24 cellular contexts compared by ENCODE assay signal in the genomic region with DNA sequence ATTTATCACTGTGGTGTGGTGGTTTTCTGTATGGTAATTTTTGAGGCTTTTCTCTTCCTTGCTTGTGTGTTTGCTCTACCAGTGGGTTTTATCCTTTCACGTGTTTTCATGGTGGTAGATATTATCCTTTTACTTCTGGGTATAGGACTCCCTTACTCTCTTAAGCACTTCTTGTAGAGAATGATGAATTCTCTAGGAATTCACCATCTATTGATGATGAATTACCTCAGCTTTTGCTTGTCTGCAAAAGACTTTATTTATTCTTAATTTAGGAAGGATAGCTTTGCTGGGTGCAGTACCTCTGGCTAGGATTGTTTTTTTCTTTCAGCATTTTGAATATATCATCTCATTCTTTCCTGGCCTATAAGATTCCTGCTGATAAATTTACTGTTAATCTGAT.
"Had no signal": no experiment of that assay in that cellular context is flagged by ENCODE, and none has a peak within 500 bp of the region (broad histone marks: within the 10 kb centered on the region; RNA-seq: fewer than 3 reads in every experiment).

No MANE protein-coding gene starts in this region.

- FAIRE-seq: HTR-8/SVneo had no signal

- H3K27me3 ChIP-seq: MG63, SJCRH30 had no signal

- H3K36me3 ChIP-seq: MG63, SJCRH30 had no signal

- H3K4me3 ChIP-seq: MG63, SJCRH30 had no signal

- ATAC-seq: Panc1, PC-3, Right ventricle myocardium inferior, SK-N-SH treated with all-trans-retinoic acid at 6 μM for 48 hours had no signal

- H3K9me3 ChIP-seq: SJCRH30 had no signal

- DNase-seq: KBM-7, MG63, NCI-H1092, NCI-H1105 treated with DMSO at 0.1 percent for 48 hours, NCI-H1436, NCI-H187, NCI-H2029, NCI-H2081 treated with DMSO at 0.1 percent for 48 hours, NCI-H2171, NCI-H226, NCI-H446, NCI-H510A, NCI-H524 treated with DMSO at 0.1 percent for 48 hours, NCI-H69, NCI-H774, PC-3, SHP77 treated with DMSO at 0.1 percent for 48 hours, SJCRH30, T-helper 1 cell had no signal

- H3K27ac ChIP-seq: HL-60, SJCRH30 had no signal

- H3K4me1 ChIP-seq: SJCRH30 had no signal
